Comparison of ENCODE assay signal across 1 cellular context in the genomic region with DNA sequence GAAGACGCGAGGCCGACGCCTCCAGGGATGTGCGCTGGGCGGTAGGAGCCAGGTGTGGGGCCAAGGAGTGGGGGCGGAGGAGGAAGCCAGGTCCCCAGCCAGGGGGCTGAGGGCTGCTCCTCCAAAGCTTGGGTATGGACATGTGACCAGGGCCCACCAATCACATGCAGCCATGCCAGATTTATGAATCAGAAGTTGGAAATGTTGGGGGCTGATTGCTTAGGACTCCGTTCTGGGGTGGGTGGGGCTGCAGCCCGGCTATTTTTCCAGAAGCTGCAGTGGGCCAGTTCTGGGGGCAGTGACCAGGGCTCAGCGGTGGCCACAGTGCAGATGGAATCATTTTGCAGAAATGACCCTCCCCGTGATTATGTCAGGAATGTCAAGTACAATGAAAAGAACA.
TF ChIP-seq lines count a peak whose summit lies in the region.

No MANE protein-coding gene starts in this region.

TF ChIP-seq in GM23338, 12 proteins besides CTCF, POLR2A, EP300 and RAD21 (continued from another document):
- TF ChIP-seq, protein P1, sequence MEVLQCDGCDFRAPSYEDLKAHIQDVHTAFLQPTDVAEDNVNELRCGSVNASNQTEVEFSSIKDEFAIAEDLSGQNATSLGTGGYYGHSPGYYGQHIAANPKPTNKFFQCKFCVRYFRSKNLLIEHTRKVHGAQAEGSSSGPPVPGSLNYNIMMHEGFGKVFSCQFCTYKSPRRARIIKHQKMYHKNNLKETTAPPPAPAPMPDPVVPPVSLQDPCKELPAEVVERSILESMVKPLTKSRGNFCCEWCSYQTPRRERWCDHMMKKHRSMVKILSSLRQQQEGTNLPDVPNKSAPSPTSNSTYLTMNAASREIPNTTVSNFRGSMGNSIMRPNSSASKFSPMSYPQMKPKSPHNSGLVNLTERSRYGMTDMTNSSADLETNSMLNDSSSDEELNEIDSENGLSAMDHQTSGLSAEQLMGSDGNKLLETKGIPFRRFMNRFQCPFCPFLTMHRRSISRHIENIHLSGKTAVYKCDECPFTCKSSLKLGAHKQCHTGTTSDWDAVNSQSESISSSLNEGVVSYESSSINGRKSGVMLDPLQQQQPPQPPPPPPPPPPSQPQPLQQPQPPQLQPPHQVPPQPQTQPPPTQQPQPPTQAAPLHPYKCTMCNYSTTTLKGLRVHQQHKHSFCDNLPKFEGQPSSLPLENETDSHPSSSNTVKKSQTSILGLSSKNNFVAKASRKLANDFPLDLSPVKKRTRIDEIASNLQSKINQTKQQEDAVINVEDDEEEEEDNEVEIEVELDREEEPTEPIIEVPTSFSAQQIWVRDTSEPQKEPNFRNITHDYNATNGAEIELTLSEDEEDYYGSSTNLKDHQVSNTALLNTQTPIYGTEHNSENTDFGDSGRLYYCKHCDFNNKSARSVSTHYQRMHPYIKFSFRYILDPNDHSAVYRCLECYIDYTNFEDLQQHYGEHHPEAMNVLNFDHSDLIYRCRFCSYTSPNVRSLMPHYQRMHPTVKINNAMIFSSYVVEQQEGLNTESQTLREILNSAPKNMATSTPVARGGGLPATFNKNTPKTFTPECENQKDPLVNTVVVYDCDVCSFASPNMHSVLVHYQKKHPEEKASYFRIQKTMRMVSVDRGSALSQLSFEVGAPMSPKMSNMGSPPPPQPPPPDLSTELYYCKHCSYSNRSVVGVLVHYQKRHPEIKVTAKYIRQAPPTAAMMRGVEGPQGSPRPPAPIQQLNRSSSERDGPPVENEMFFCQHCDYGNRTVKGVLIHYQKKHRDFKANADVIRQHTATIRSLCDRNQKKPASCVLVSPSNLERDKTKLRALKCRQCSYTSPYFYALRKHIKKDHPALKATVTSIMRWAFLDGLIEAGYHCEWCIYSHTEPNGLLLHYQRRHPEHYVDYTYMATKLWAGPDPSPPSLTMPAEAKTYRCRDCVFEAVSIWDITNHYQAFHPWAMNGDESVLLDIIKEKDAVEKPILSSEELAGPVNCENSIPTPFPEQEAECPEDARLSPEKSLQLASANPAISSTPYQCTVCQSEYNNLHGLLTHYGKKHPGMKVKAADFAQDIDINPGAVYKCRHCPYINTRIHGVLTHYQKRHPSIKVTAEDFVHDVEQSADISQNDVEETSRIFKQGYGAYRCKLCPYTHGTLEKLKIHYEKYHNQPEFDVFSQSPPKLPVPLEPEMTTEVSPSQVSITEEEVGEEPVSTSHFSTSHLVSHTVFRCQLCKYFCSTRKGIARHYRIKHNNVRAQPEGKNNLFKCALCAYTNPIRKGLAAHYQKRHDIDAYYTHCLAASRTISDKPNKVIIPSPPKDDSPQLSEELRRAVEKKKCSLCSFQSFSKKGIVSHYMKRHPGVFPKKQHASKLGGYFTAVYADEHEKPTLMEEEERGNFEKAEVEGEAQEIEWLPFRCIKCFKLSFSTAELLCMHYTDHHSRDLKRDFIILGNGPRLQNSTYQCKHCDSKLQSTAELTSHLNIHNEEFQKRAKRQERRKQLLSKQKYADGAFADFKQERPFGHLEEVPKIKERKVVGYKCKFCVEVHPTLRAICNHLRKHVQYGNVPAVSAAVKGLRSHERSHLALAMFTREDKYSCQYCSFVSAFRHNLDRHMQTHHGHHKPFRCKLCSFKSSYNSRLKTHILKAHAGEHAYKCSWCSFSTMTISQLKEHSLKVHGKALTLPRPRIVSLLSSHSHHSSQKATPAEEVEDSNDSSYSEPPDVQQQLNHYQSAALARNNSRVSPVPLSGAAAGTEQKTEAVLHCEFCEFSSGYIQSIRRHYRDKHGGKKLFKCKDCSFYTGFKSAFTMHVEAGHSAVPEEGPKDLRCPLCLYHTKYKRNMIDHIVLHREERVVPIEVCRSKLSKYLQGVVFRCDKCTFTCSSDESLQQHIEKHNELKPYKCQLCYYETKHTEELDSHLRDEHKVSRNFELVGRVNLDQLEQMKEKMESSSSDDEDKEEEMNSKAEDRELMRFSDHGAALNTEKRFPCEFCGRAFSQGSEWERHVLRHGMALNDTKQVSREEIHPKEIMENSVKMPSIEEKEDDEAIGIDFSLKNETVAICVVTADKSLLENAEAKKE (CRISPR knock-in tag; IDR thresholded peaks at IDR 0.05), result no peak
- TF ChIP-seq JUNB (IDR thresholded peaks at IDR 0.05; ENCODE audit: unreplicated experiment) (no peak), ZNF331 (CRISPR knock-in tag; IDR thresholded peaks at IDR 0.05; ENCODE audit: low read depth) (no peak), STAT1 (IDR thresholded peaks at IDR 0.05; ENCODE audit: unreplicated experiment) (no peak), NANOG (IDR thresholded peaks at IDR 0.05; ENCODE audit: borderline replicate concordance) (no peak), EZH2 (IDR thresholded peaks at IDR 0.05; ENCODE audit: low read depth, unreplicated experiment) (no peak), CREB1 (CRISPR knock-in tag; IDR thresholded peaks at IDR 0.05; ENCODE audit: low read depth) (no peak)
- TF ChIP-seq, protein P2, sequence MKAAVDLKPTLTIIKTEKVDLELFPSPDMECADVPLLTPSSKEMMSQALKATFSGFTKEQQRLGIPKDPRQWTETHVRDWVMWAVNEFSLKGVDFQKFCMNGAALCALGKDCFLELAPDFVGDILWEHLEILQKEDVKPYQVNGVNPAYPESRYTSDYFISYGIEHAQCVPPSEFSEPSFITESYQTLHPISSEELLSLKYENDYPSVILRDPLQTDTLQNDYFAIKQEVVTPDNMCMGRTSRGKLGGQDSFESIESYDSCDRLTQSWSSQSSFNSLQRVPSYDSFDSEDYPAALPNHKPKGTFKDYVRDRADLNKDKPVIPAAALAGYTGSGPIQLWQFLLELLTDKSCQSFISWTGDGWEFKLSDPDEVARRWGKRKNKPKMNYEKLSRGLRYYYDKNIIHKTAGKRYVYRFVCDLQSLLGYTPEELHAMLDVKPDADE (IDR thresholded peaks at IDR 0.05), result no peak
